Comparison of ENCODE assay signal across 25 cellular contexts in the genomic region with DNA sequence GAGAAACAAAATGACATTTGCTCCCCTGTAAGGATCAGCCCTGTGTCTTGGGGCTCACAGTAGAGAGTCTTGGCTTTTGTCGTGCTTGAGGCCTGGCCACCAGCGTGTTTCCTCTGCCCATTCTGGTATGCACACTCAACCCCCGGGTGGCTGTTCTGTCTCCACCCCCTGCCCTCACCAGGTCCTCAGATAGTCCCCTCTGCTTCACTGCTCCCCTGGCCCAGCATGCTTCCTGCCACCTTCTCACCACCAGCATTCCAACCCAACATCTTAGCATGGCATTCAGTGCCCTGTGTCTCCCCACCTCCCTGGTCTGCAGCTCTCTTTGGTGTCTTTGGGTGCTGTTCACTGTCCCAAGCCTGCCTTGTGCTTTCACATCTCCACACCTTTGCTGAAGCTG. TPM values are rescaled to one million over a fixed set of nuclear protein-coding genes. Genes with fewer than 3 reads are reported as not detected.
DNase-seq lines count a peak whose midpoint lies in the region; ATAC-seq and TF ChIP-seq lines count a peak whose summit lies in the region.
"Had no signal": no experiment of that assay in that cellular context is flagged by ENCODE, and none has a peak within 500 bp of the region (broad histone marks: within the 10 kb centered on the region; RNA-seq: fewer than 3 reads in every experiment).

No MANE protein-coding gene starts in this region.

- H3K9me3 ChIP-seq in ascending aorta (no peaks in the 10 kb centered on the region), aorta (ENCODE audit: control insufficient read depth, low read length) (no peaks in the 10 kb centered on the region)
- H3K9me3 ChIP-seq: breast epithelium had no signal

- ATAC-seq in natural killer cell (peak in 1 of 3 donors; percentile 27), aorta (ENCODE audit: low FRiP score) (no peak), HG03520 (IDR thresholded peaks at IDR 0.05; ENCODE audit: unreplicated experiment) (no peak), GM19455 (IDR thresholded peaks at IDR 0.05; ENCODE audit: unreplicated experiment) (no peak)
- ATAC-seq: foreskin keratinocyte had no signal

- intact Hi-C loops in ascending aorta (cut with DNase I) (no loop called here), natural killer cell (cut with micrococcal nuclease) (no loop called here), aorta (cut with DNase I) (no loop called here)

- no peaks in the 10 kb centered on the region for H3K27me3 Mint-ChIP-seq in natural killer cell (ENCODE audit: low read depth in 2 of 2)
- H3K27me3 Mint-ChIP-seq: activated naive CD4-positive, alpha-beta T cell treated with anti-CD3 and anti-CD28 coated beads, Interleukin-2, amount 50 U/mL, for 24 hours had no signal

- peaks cover 16 to 33% of the 10 kb centered on the region in 2 donors for H3K36me3 ChIP-seq in ascending aorta
- no peaks in the 10 kb centered on the region for H3K36me3 ChIP-seq in aorta (ENCODE audit: control insufficient read depth in 1 of 2, insufficient read depth in 2 of 2, low read length in 1 of 2)
- H3K36me3 ChIP-seq: breast epithelium had no signal

- H3K27ac Mint-ChIP-seq in natural killer cell = peak overlapping the region; percentile 94 to 98
- H3K27ac Mint-ChIP-seq: activated naive CD4-positive, alpha-beta T cell treated with anti-CD3 and anti-CD28 coated beads, Interleukin-2, amount 50 U/mL, for 24 hours had no signal

- H3K4me1 ChIP-seq in ascending aorta (peaks cover 0 to 52% of the 10 kb centered on the region in 2 donors), aorta (ENCODE audit: control insufficient read depth in 1 of 2, insufficient read depth in 2 of 2, low read length in 2 of 2) (peaks cover 0 to 6% of the 10 kb centered on the region in 2 donors)
- H3K4me1 ChIP-seq: breast epithelium, foreskin keratinocyte had no signal

- TF ChIP-seq CTCF in ascending aorta (IDR thresholded peaks at IDR 0.05) = no peak
- no peak for TF ChIP-seq CTCF in natural killer cell (IDR thresholded peaks at IDR 0.05)
- no peak for TF ChIP-seq CTCF in GM20000 (IDR thresholded peaks at IDR 0.05; ENCODE audit: extremely low read depth, missing control alignments)

- H3K4me3 ChIP-seq in ascending aorta = no peak overlapping the region
- no peak overlapping the region for H3K4me3 ChIP-seq in aorta (ENCODE audit: low read length in 2 of 2)
- H3K4me3 ChIP-seq: breast epithelium had no signal

- 8 to 9% methylated on average over 3 of the region's 3 CpGs for WGBS in aorta, 2 donors

- H3K9me3 Mint-ChIP-seq in natural killer cell = no peaks in the 10 kb centered on the region
- H3K9me3 Mint-ChIP-seq: activated naive CD4-positive, alpha-beta T cell treated with anti-CD3 and anti-CD28 coated beads, Interleukin-2, amount 50 U/mL, for 24 hours had no signal

- H3K36me3 Mint-ChIP-seq in natural killer cell = no peaks in the 10 kb centered on the region
- H3K36me3 Mint-ChIP-seq: activated naive CD4-positive, alpha-beta T cell treated with anti-CD3 and anti-CD28 coated beads, Interleukin-2, amount 50 U/mL, for 24 hours had no signal

- peak overlapping the region; percentile 28 to 36 for H3K27ac ChIP-seq in ascending aorta
- H3K27ac ChIP-seq in aorta (ENCODE audit: low read depth in 1 of 2, low read length in 2 of 2) = no peak overlapping the region
- H3K27ac ChIP-seq: foreskin keratinocyte had no signal

- no peaks in the 10 kb centered on the region for H3K27me3 ChIP-seq in ascending aorta
- no peaks in the 10 kb centered on the region for H3K27me3 ChIP-seq in aorta (ENCODE audit: control insufficient read depth in 1 of 2, insufficient read depth in 2 of 2, low read length in 1 of 2)
- H3K27me3 ChIP-seq: breast epithelium, foreskin keratinocyte had no signal

- peak overlapping the region; percentile 51 for H3K4me3 Mint-ChIP-seq in natural killer cell
- H3K4me3 Mint-ChIP-seq: activated naive CD4-positive, alpha-beta T cell treated with anti-CD3 and anti-CD28 coated beads, Interleukin-2, amount 50 U/mL, for 24 hours had no signal

- DNase-seq in activated effector memory CD4-positive, alpha-beta T cell treated with anti-CD3 and anti-CD28 coated beads, Interleukin-2, amount 50 U/mL, for 16 hours = peak; percentile 49
- DNase-seq in activated effector memory CD4-positive, alpha-beta T cell treated with Interleukin-2 at 50 U/mL for 16 hours = no peak
- DNase-seq in ascending aorta (ENCODE audit: low spot score in 2 of 2) (no peak), natural killer cell (no peak), aorta (peak; percentile 15 to 37), GM20000 (ENCODE audit: low spot score) (no peak)
- DNase-seq: C1 segment of cervical spinal cord; DMS153; foreskin keratinocyte; hypothalamus; KBM-7; kidney; NCI-H2029; NCI-H510A; small intestine; stimulated activated CD4-positive, alpha-beta T cell treated with anti-CD3 and anti-CD28 coated beads, Interleukin-4, amount 100 ng/mL, for 1 hour had no signal

- peaks cover 60 to 66% of the 10 kb centered on the region in 2 donors for H3K4me1 Mint-ChIP-seq in natural killer cell

RNA-seq across cellular contexts. Expression of gene ZNF362, which starts 16.2 kb away (rescaled TPM):
- total RNA-seq in ascending aorta (34.4 TPM), natural killer cell (10 to 100 TPM; 34.7 to 39.1 (median 38.3) TPM), aorta (10 to 100 TPM; 36.2 to 44.0 TPM)
- 10 to 100 TPM; 12.4 to 26.1 TPM for polyA plus RNA-seq in aorta

RNA-seq across cellular contexts. Expression of gene A3GALT2, which starts 48.4 kb away (rescaled TPM):
- total RNA-seq in ascending aorta (not detected), natural killer cell (not detected), aorta (under 1 TPM; 0.36 to 0.81 TPM)
- not detected for polyA plus RNA-seq in aorta
- total RNA-seq: breast epithelium, dermis microvascular lymphatic vessel endothelial cell, epithelial cell of proximal tubule, foreskin keratinocyte, kidney, lung microvascular endothelial cell, pulmonary artery endothelial cell, RPMI7951 had no signal
- polyA plus RNA-seq: foreskin keratinocyte, small intestine had no signal

Comparison
In these comparisons a context has a peak if more than half of its experiments do, and no peak if none do; other contexts are left out.
1. DNase-seq: peak in activated effector memory CD4-positive, alpha-beta T cell treated with anti-CD3 and anti-CD28 coated beads, Interleukin-2, amount 50 U/mL, for 16 hours (single experiment) and aorta (2 of 2); none in activated effector memory CD4-positive, alpha-beta T cell treated with Interleukin-2 at 50 U/mL for 16 hours (single experiment), ascending aorta (0 of 2), natural killer cell (single experiment) and GM20000 (single experiment).
2. H3K27ac ChIP-seq: peak in ascending aorta (2 of 2); none in aorta (0 of 2).